8 cellular contexts compared by ENCODE assay signal in the genomic region with DNA sequence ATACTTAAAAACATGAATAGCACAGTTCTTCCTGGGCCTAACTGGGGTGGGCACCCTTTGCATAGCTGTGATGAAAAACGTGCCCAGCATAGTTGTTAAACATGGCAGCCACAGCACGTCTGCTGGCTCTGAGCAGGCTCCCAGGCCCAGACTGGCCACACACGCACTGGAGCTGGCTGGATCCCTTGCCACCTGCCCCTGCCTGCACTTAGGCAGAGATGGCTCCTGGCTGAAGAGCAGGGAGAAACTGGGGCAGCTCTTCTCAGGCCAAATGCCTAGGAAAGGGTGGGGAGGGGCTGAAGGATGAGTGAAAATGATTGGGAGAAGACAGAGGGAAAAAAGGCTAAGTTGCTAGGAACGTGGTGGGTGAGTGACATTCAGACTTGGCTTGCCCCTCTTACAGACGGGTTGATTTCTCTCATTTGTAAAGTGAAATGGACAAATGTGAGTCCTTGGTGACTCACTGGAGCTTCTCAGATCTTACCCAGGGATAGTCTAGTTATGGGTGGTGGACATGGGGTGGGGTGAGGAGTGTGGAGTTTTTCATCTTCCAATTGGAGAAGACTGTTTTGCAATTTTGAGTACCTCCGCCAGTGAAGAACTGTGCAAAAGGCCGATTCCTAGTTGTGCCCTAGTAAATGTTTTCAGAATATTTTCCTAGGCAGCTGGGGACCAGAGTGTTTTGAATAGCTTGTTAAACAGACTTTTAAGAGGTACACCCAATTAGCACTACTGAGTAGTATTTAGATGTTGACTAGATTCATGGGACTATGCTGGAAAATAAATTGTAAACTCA. TPM values are rescaled to one million over a fixed set of nuclear protein-coding genes. Genes with fewer than 3 reads are reported as not detected.
DNase-seq lines count a peak whose midpoint lies in the region; ATAC-seq lines count a peak whose summit lies in the region.

No MANE protein-coding gene starts in this region.

- in situ Hi-C loops in ACHN (cut with HindIII; ENCODE audit: low pct_ligation_motif_present, low pct_unique_long_range_greater_than_20kb, low sequenced_read_pairs): no loop called here

- DNase-seq in ACHN (peak; percentile 70), NCI-H2029 (lab: John Stamatoyannopoulos, UW) (peak; percentile 63), dermis blood vessel endothelial cell (peak; percentile 51), midbrain (lab: John Stamatoyannopoulos, UW) (peak; percentile 52), pons (ENCODE audit: low spot score) (no peak)

- no peak for ATAC-seq in HG02623 (IDR thresholded peaks at IDR 0.05; ENCODE audit: unreplicated experiment)
- no peak for ATAC-seq in GM19467 (IDR thresholded peaks at IDR 0.05; ENCODE audit: unreplicated experiment)
- ATAC-seq in HG02610 (IDR thresholded peaks at IDR 0.05; ENCODE audit: unreplicated experiment): no peak

RNA-seq across cellular contexts. Expression of gene TRIO, which starts 42.4 kb away (rescaled TPM):
- 190 and 204 TPM in 2 replicates for total RNA-seq in dermis blood vessel endothelial cell
